8 cellular contexts compared by ENCODE assay signal in the genomic region with DNA sequence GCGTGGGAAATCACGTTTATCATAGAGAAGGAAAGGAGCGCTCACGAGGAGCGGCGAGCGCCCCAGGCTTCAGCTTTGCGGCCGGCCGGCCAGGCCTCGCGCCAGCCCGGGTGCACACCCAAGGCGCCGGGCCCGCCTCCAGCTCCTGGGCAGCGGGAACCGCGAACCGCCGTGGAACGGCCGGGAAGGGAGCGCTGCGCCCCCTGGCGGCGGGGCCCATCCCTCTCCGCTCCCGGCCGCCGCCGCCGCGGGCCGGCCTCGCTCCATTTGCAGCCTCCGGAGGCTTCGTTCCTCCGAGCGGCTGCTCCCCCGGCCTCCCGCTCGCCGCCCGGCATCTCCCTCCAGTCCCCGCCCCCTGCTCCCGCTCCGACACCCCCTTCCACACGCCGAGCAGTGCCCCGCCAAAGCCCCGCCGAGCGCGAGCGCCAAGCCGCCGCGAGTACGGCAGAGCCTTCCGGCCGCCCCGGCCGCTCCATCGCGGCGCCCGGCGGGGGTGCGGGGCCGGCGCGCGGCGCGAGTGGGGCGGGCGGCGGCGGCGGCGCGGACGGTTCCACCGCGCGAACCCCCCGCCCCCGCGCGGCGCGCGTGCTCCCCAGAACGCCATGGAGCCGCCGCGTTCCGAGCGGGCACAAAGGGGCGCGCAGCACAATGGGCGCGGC.
A peak's percentile ranks its signal among the peaks of the same experiment; 100 is the strongest.
DNase-seq lines count a peak whose midpoint lies in the region; ATAC-seq and TF ChIP-seq lines count a peak whose summit lies in the region.

No MANE protein-coding gene starts in this region.

- peak overlapping the region; percentile 61 for H3K4me3 ChIP-seq in choroid plexus epithelial cell (ENCODE audit: low read depth, low read length)

- peak; percentile 49 for TF ChIP-seq CTCF in choroid plexus epithelial cell (conservative IDR thresholded peaks at IDR 0.05; ENCODE audit: low read depth, low read length)

- peak; percentile 96 for DNase-seq in AG08395 (ENCODE audit: low spot score)
- DNase-seq in NCI-H2196 treated with DMSO at 0.1 percent for 48 hours (lab: John Stamatoyannopoulos, UW; ENCODE audit: unreplicated experiment) = peak; percentile 91
- DNase-seq in activated CD4-positive, alpha-beta T cell treated with anti-CD3 and anti-CD28 coated beads for 1 hour = peak; percentile 54
- peak; percentile 90 for DNase-seq in choroid plexus epithelial cell (ENCODE audit: low read depth)
- peak; percentile 54 to 76 for DNase-seq in stimulated activated CD4-positive, alpha-beta T cell treated with anti-CD3 and anti-CD28 coated beads, Interleukin-1b, Interleukin-23, amount 100 ng/mL, for 4 hours (ENCODE audit: low read depth in 2 of 2)

- ATAC-seq in GM18858 (IDR thresholded peaks at IDR 0.05; ENCODE audit: unreplicated experiment) (peak; percentile 50), HG03066 (IDR thresholded peaks at IDR 0.05; ENCODE audit: low read depth, unreplicated experiment) (peak; percentile 57)

- H3K27me3 ChIP-seq in layer of hippocampus (ENCODE audit: control insufficient read depth, insufficient read depth, low read length) = no peaks in the 10 kb centered on the region

- H3K27ac ChIP-seq in layer of hippocampus (ENCODE audit: low read depth, low read length) = peak overlapping the region; percentile 59

Comparison
In these comparisons a context has a peak if more than half of its experiments do, and no peak if none do; other contexts are left out.
1. Peak in every context shown above with its lines: DNase-seq, ATAC-seq, H3K4me3 ChIP-seq and H3K27ac ChIP-seq.